In genomic region chr12:115667116-115667515, GRCh38 we compare ENCODE assay signal across 13 cellular contexts.
DNase-seq lines count a peak whose midpoint lies in the region; ATAC-seq and TF ChIP-seq lines count a peak whose summit lies in the region.
"Had no signal": no experiment of that assay in that cellular context is flagged by ENCODE, and none has a peak within 500 bp of the region (broad histone marks: within the 10 kb centered on the region; RNA-seq: fewer than 3 reads in every experiment).

No MANE protein-coding gene starts in this region.

- intact Hi-C loops in mammary epithelial cell (cut with micrococcal nuclease) (no loop called here), MCF 10A (cut with micrococcal nuclease) (no loop called here)

- H4K20me1 ChIP-seq in mammary epithelial cell (ENCODE audit: insufficient read depth, low read length) = no peaks in the 10 kb centered on the region
- H4K20me1 ChIP-seq: BLaER1 treated with 17β-estradiol and CSF1 and Interleukin-3, amounts not matched to agents 10 nM and 100 nM had no signal

- H3K36me3 Mint-ChIP-seq in MCF 10A (ENCODE audit: insufficient read depth, unreplicated experiment) (no peaks in the 10 kb centered on the region), nephron (ENCODE audit: low read depth) (no peaks in the 10 kb centered on the region)
- H3K36me3 Mint-ChIP-seq in activated naive CD8-positive, alpha-beta T cell treated with anti-CD3 and anti-CD28 coated beads, Interleukin-2, amount 50 U/mL, for 24 hours (ENCODE audit: low read depth) = no peaks in the 10 kb centered on the region
- H3K36me3 Mint-ChIP-seq: CD4-positive, CD25-positive, alpha-beta regulatory T cell had no signal

- BruUV-seq in mammary epithelial cell (replicated peaks; lab: Mats Ljungman, UMichigan) (no TSS peak), MCF 10A (replicated peaks; lab: Mats Ljungman, UMichigan) (no TSS peak)

- no peak overlapping the region for H3K27ac ChIP-seq in mammary epithelial cell (ENCODE audit: insufficient read depth, low read depth, low read length)
- H3K27ac ChIP-seq: BLaER1 treated with 17β-estradiol and CSF1 and Interleukin-3, amounts not matched to agents 10 nM and 100 nM; GM23248 had no signal

- no peak overlapping the region for H3K4me3 ChIP-seq in mammary epithelial cell (replicated peaks in 1 of 3; ENCODE audit: insufficient read depth in 1 of 3, low read depth in 2 of 3, low read length in 3 of 3)
- H3K4me3 ChIP-seq: BLaER1 treated with 17β-estradiol and CSF1 and Interleukin-3, amounts not matched to agents 10 nM and 100 nM; GM23248 had no signal

- no peak overlapping the region for H3K27ac Mint-ChIP-seq in MCF 10A (ENCODE audit: low read depth, unreplicated experiment)
- peak overlapping the region; percentile 5 to 40 (median 16) for H3K27ac Mint-ChIP-seq in nephron
- H3K27ac Mint-ChIP-seq in activated naive CD8-positive, alpha-beta T cell treated with anti-CD3 and anti-CD28 coated beads, Interleukin-2, amount 50 U/mL, for 24 hours = no peak overlapping the region
- H3K27ac Mint-ChIP-seq: CD4-positive, CD25-positive, alpha-beta regulatory T cell had no signal

- H3K4me1 Mint-ChIP-seq in MCF 10A (ENCODE audit: insufficient read depth, unreplicated experiment) (peaks cover 5% of the 10 kb centered on the region), nephron (peaks cover 20% of the 10 kb centered on the region)
- H3K4me1 Mint-ChIP-seq in activated naive CD8-positive, alpha-beta T cell treated with anti-CD3 and anti-CD28 coated beads, Interleukin-2, amount 50 U/mL, for 24 hours = no peaks in the 10 kb centered on the region
- H3K4me1 Mint-ChIP-seq: CD4-positive, CD25-positive, alpha-beta regulatory T cell had no signal

- H3K4me2 ChIP-seq in mammary epithelial cell (ENCODE audit: insufficient read depth, low read depth, low read length) = peak overlapping the region; percentile 11
- H3K4me2 ChIP-seq: BLaER1 treated with 17β-estradiol and CSF1 and Interleukin-3, amounts not matched to agents 10 nM and 100 nM had no signal

- no peaks in the 10 kb centered on the region for H3K9me3 ChIP-seq in mammary epithelial cell (replicated peaks; ENCODE audit: insufficient read depth, low read length)
- H3K9me3 ChIP-seq: BLaER1 treated with 17β-estradiol and CSF1 and Interleukin-3, amounts not matched to agents 10 nM and 100 nM had no signal

- no peak overlapping the region for H3K9ac ChIP-seq in mammary epithelial cell (ENCODE audit: insufficient read depth, low read length)
- H3K9ac ChIP-seq: BLaER1 treated with 17β-estradiol and CSF1 and Interleukin-3, amounts not matched to agents 10 nM and 100 nM; GM23248 had no signal

- DNase-seq in mammary epithelial cell = no peak
- DNase-seq in MCF 10A (ENCODE audit: unreplicated experiment) = no peak
- peak; percentile 2 for DNase-seq in cerebellum (ENCODE audit: low spot score)
- no peak for DNase-seq in activated naive CD8-positive, alpha-beta T cell treated with anti-CD3 and anti-CD28 coated beads, Interleukin-2, amount 50 U/mL, for 24 hours
- no peak for DNase-seq in amygdala (lab: John Stamatoyannopoulos, UW)
- DNase-seq: 8988T; CD4-positive, CD25-positive, alpha-beta regulatory T cell; DMS53; GM23248 had no signal

- POLR2A ChIA-PET in MCF 10A (lab: Yijun Ruan, JAX) = interaction anchor here (0.6 kb wide), 1 partner anchor 281 kb away, joined by 3 read pairs; no protein-coding TSS in a partner anchor

- TF ChIP-seq CTCF in mammary epithelial cell (conservative IDR thresholded peaks at IDR 0.05 in 1 of 2, IDR thresholded peaks at IDR 0.05 in 1 of 2; ENCODE audit: extremely low read depth in 1 of 2, insufficient read depth in 1 of 2, low read depth in 1 of 2, low read length in 2 of 2) = no peak
- TF ChIP-seq CTCF in MCF 10A (IDR thresholded peaks at IDR 0.05; ENCODE audit: unreplicated experiment) = no peak
- TF ChIP-seq CTCF in nephron (IDR thresholded peaks at IDR 0.05; ENCODE audit: unreplicated experiment in 3 of 3) = no peak

- WGBS in mammary epithelial cell (ENCODE audit: low coverage, missing lambda C conversion rate) = 73% methylated on average over 1 of the region's 1 CpG

- in situ Hi-C loops in mammary epithelial cell (cut with MboI; ENCODE audit: low sequenced_read_pairs in 2 of 2) = no loop called here

- H3K9me3 Mint-ChIP-seq in MCF 10A (ENCODE audit: unreplicated experiment) (peaks cover 7% of the 10 kb centered on the region), nephron (no peaks in the 10 kb centered on the region)
- no peaks in the 10 kb centered on the region for H3K9me3 Mint-ChIP-seq in activated naive CD8-positive, alpha-beta T cell treated with anti-CD3 and anti-CD28 coated beads, Interleukin-2, amount 50 U/mL, for 24 hours

- no peaks in the 10 kb centered on the region for H3K36me3 ChIP-seq in mammary epithelial cell (ENCODE audit: insufficient read depth, low read length)
- H3K36me3 ChIP-seq: BLaER1 treated with 17β-estradiol and CSF1 and Interleukin-3, amounts not matched to agents 10 nM and 100 nM had no signal

- H3K4me1 ChIP-seq in mammary epithelial cell (ENCODE audit: insufficient read depth, low read length) = no peaks in the 10 kb centered on the region

- ATAC-seq in activated naive CD8-positive, alpha-beta T cell treated with anti-CD3 and anti-CD28 coated beads, Interleukin-2, amount 50 U/mL, for 24 hours = no peak
- ATAC-seq in GM21576 (IDR thresholded peaks at IDR 0.05; ENCODE audit: unreplicated experiment) = no peak
- ATAC-seq: HCT116 had no signal

- no peaks in the 10 kb centered on the region for H3K79me2 ChIP-seq in mammary epithelial cell (ENCODE audit: insufficient read depth, low read length)

- H3K27me3 ChIP-seq in mammary epithelial cell (ENCODE audit: insufficient read depth, low read length) = no peaks in the 10 kb centered on the region
- H3K27me3 ChIP-seq: BLaER1 treated with 17β-estradiol and CSF1 and Interleukin-3, amounts not matched to agents 10 nM and 100 nM had no signal

- dilution Hi-C loops in mammary epithelial cell (cut with HindIII; ENCODE audit: low sequenced_read_pairs) = no loop called here

- no peak overlapping the region for H3K4me3 Mint-ChIP-seq in MCF 10A (ENCODE audit: unreplicated experiment)
- no peak overlapping the region for H3K4me3 Mint-ChIP-seq in nephron
- no peak overlapping the region for H3K4me3 Mint-ChIP-seq in activated naive CD8-positive, alpha-beta T cell treated with anti-CD3 and anti-CD28 coated beads, Interleukin-2, amount 50 U/mL, for 24 hours
- H3K4me3 Mint-ChIP-seq: CD4-positive, CD25-positive, alpha-beta regulatory T cell had no signal

- H3K27me3 Mint-ChIP-seq in MCF 10A (ENCODE audit: insufficient read depth, unreplicated experiment) (no peaks in the 10 kb centered on the region), nephron (ENCODE audit: low read depth) (peaks cover 9% of the 10 kb centered on the region)
- H3K27me3 Mint-ChIP-seq in activated naive CD8-positive, alpha-beta T cell treated with anti-CD3 and anti-CD28 coated beads, Interleukin-2, amount 50 U/mL, for 24 hours = no peaks in the 10 kb centered on the region
- H3K27me3 Mint-ChIP-seq: CD4-positive, CD25-positive, alpha-beta regulatory T cell had no signal

- CTCF ChIA-PET in mammary epithelial cell (lab: Charles Lee; ENCODE audit: low non-redundant PET) = no interaction called here
- CTCF ChIA-PET in MCF 10A (lab: Yijun Ruan, JAX) = interaction anchor here (0.5 kb wide), 1 partner anchor 39 kb away, joined by 4 read pairs; no protein-coding TSS in a partner anchor

- H2AFZ ChIP-seq in mammary epithelial cell (ENCODE audit: low read depth, low read length) = peak overlapping the region; percentile 70
- H2AFZ ChIP-seq: GM23248 had no signal

Comparison
In these comparisons a context has a peak if more than half of its experiments do, and no peak if none do; other contexts are left out.
1. H3K27ac Mint-ChIP-seq: peak in nephron (3 of 3); none in MCF 10A (single experiment) and activated naive CD8-positive, alpha-beta T cell treated with anti-CD3 and anti-CD28 coated beads, Interleukin-2, amount 50 U/mL, for 24 hours (single experiment).